In genomic region chr5:112958774-112959088, GRCh38 we compare ENCODE assay signal across 14 cellular contexts. TPM values are rescaled to one million over a fixed set of nuclear protein-coding genes. Genes with fewer than 3 reads are reported as not detected.
DNase-seq lines count a peak whose midpoint lies in the region; ATAC-seq and TF ChIP-seq lines count a peak whose summit lies in the region.
"Had no signal": no experiment of that assay in that cellular context is flagged by ENCODE, and none has a peak within 500 bp of the region (broad histone marks: within the 10 kb centered on the region; RNA-seq: fewer than 3 reads in every experiment).

No MANE protein-coding gene starts in this region.

- H3K9me3 Mint-ChIP-seq in neural progenitor cell: peaks cover 5% of the 10 kb centered on the region
- no peaks in the 10 kb centered on the region for H3K9me3 Mint-ChIP-seq in activated CD8-positive, alpha-beta T cell treated with anti-CD3 and anti-CD28 coated beads for 36 hours
- H3K9me3 Mint-ChIP-seq: activated naive CD4-positive, alpha-beta T cell treated with anti-CD3 and anti-CD28 coated beads, Interleukin-2, amount 50 U/mL, for 72 hours had no signal

- H3K9ac ChIP-seq in neural progenitor cell: no peak overlapping the region

- POLR2A ChIA-PET in activated CD8-positive, alpha-beta T cell treated with anti-CD3 and anti-CD28 coated beads for 36 hours (lab: Charles Lee): no interaction called here

- H3K36me3 ChIP-seq in neural progenitor cell: no peaks in the 10 kb centered on the region

- peaks cover 6% of the 10 kb centered on the region for H3K4me1 ChIP-seq in neural progenitor cell

- H3K4me3 Mint-ChIP-seq in neural progenitor cell: no peak overlapping the region
- H3K4me3 Mint-ChIP-seq in activated CD8-positive, alpha-beta T cell treated with anti-CD3 and anti-CD28 coated beads for 36 hours: no peak overlapping the region
- H3K4me3 Mint-ChIP-seq: B cell had no signal

- DNase-seq in neural progenitor cell (ENCODE audit: low spot score) (no peak), iPS-NIHi7 (ENCODE audit: extremely low spot score) (no peak)
- DNase-seq in activated CD8-positive, alpha-beta T cell treated with anti-CD3 and anti-CD28 coated beads for 36 hours: no peak
- DNase-seq: NCI-H187, SHP77 treated with DMSO at 0.1 percent for 48 hours, trophoblast cell had no signal

- H3K4me3 ChIP-seq in neural progenitor cell: no peak overlapping the region

- H2AFZ ChIP-seq in neural progenitor cell (replicated peaks): peak overlapping the region; percentile 1

- CTCF ChIA-PET in activated CD8-positive, alpha-beta T cell treated with anti-CD3 and anti-CD28 coated beads for 36 hours (lab: Charles Lee): no interaction called here

- H3K4me2 ChIP-seq in neural progenitor cell: no peak overlapping the region

- peaks cover 3% of the 10 kb centered on the region for H3K27me3 Mint-ChIP-seq in neural progenitor cell (ENCODE audit: insufficient read depth, low read depth)
- H3K27me3 Mint-ChIP-seq in activated CD8-positive, alpha-beta T cell treated with anti-CD3 and anti-CD28 coated beads for 36 hours: peaks cover 1% of the 10 kb centered on the region
- H3K27me3 Mint-ChIP-seq: B cell had no signal

- H4K20me1 ChIP-seq in neural progenitor cell (ENCODE audit: low read depth): no peaks in the 10 kb centered on the region

- H3K27me3 ChIP-seq in neural progenitor cell: no peaks in the 10 kb centered on the region

- TF ChIP-seq CTCF in 22Rv1 (IDR thresholded peaks at IDR 0.05) (no peak), neural progenitor cell (IDR thresholded peaks at IDR 0.05) (no peak)
- no peak for TF ChIP-seq CTCF in activated CD8-positive, alpha-beta T cell treated with anti-CD3 and anti-CD28 coated beads for 36 hours (IDR thresholded peaks at IDR 0.05)

- H3K9me3 ChIP-seq in neural progenitor cell (ENCODE audit: low read depth): no peaks in the 10 kb centered on the region

- H3K27ac ChIP-seq in 22Rv1 (peak overlapping the region; percentile 59), angular gyrus (ENCODE audit: low read depth, low read length) (peak overlapping the region; percentile 48), neural progenitor cell (no peak overlapping the region)
- H3K27ac ChIP-seq: HL-60 had no signal

- peak; percentile 4 for ATAC-seq in GM21529 (IDR thresholded peaks at IDR 0.05; ENCODE audit: unreplicated experiment)
- ATAC-seq in GM21723 (IDR thresholded peaks at IDR 0.05; ENCODE audit: unreplicated experiment): no peak
- ATAC-seq in HG03095 (IDR thresholded peaks at IDR 0.05; ENCODE audit: unreplicated experiment): no peak
- ATAC-seq in activated CD8-positive, alpha-beta T cell treated with anti-CD3 and anti-CD28 coated beads for 36 hours: no peak

- peaks cover 25% of the 10 kb centered on the region for H3K4me1 Mint-ChIP-seq in neural progenitor cell
- peaks cover 24% of the 10 kb centered on the region for H3K4me1 Mint-ChIP-seq in activated CD8-positive, alpha-beta T cell treated with anti-CD3 and anti-CD28 coated beads for 36 hours (ENCODE audit: low read depth)

- H3K79me2 ChIP-seq in neural progenitor cell (ENCODE audit: low read depth): no peaks in the 10 kb centered on the region

- intact Hi-C loops in activated CD8-positive, alpha-beta T cell treated with anti-CD3 and anti-CD28 coated beads for 36 hours (cut with micrococcal nuclease): no loop called here

- no peaks in the 10 kb centered on the region for H3K36me3 Mint-ChIP-seq in neural progenitor cell
- H3K36me3 Mint-ChIP-seq in activated CD8-positive, alpha-beta T cell treated with anti-CD3 and anti-CD28 coated beads for 36 hours (ENCODE audit: low read depth): no peaks in the 10 kb centered on the region
- H3K36me3 Mint-ChIP-seq: activated naive CD4-positive, alpha-beta T cell treated with anti-CD3 and anti-CD28 coated beads, Interleukin-2, amount 50 U/mL, for 72 hours had no signal

- H3K27ac Mint-ChIP-seq in neural progenitor cell: no peak overlapping the region
- H3K27ac Mint-ChIP-seq in activated CD8-positive, alpha-beta T cell treated with anti-CD3 and anti-CD28 coated beads for 36 hours: no peak overlapping the region
- H3K27ac Mint-ChIP-seq: activated naive CD4-positive, alpha-beta T cell treated with anti-CD3 and anti-CD28 coated beads, Interleukin-2, amount 50 U/mL, for 72 hours; B cell had no signal

- H3F3A ChIP-seq in neural progenitor cell (ENCODE audit: low read depth): no peaks in the 10 kb centered on the region

RNA-seq across cellular contexts. Expression of gene DCP2, which starts 17.9 kb away (rescaled TPM):
- total RNA-seq in neural progenitor cell (ENCODE audit: low replicate concordance): 123 and 174 TPM in 2 replicates
- 10 to 100 TPM; 88.9 to 91.0 TPM for total RNA-seq in activated CD8-positive, alpha-beta T cell treated with anti-CD3 and anti-CD28 coated beads for 36 hours

RNA-seq across cellular contexts. Expression of gene REEP5, which starts 36.7 kb away (rescaled TPM):
- total RNA-seq in neural progenitor cell (ENCODE audit: low replicate concordance): 14.3 and 17.1 TPM in 2 replicates
- total RNA-seq in activated CD8-positive, alpha-beta T cell treated with anti-CD3 and anti-CD28 coated beads for 36 hours: 10 to 100 TPM; 38.0 to 40.6 TPM
